In genomic region chr4:94237271-94237670, GRCh38 we compare ENCODE assay signal across 22 cellular contexts.
"Had no signal": no experiment of that assay in that cellular context is flagged by ENCODE, and none has a peak within 500 bp of the region (broad histone marks: within the 10 kb centered on the region; RNA-seq: fewer than 3 reads in every experiment).

No MANE protein-coding gene starts in this region.

- H3K4me1 Mint-ChIP-seq: mesothelial cell of epicardium, naive B cell had no signal

- H3K4me3 Mint-ChIP-seq: mesothelial cell of epicardium, naive B cell had no signal

- H3K9me3 Mint-ChIP-seq: mesothelial cell of epicardium, naive B cell had no signal

- FAIRE-seq: endothelial cell of umbilical vein, keratinocyte had no signal

- DNase-seq: dermis blood vessel endothelial cell; dorsolateral prefrontal cortex; effector CD4-positive, alpha-beta T cell; effector memory CD4-positive, alpha-beta T cell; foreskin keratinocyte; gastrocnemius medialis; glutamatergic neuron; head of caudate nucleus; heart right ventricle; hippocampal formation; left cardiac atrium; left lung; left ventricle myocardium superior; lower lobe of right lung; mesenchymal stem cell; mucosa of descending colon; naive B cell had no signal

- H3K4me1 ChIP-seq: foreskin keratinocyte, gastrocnemius medialis, left lung had no signal

- H3K4me3 ChIP-seq: coronary artery, dorsolateral prefrontal cortex, esophagus muscularis mucosa, gastrocnemius medialis, heart right ventricle, left lung, lower lobe of right lung, mucosa of descending colon had no signal

- H3K9me3 ChIP-seq: esophagus muscularis mucosa, gastrocnemius medialis, heart right ventricle, left lung, lower lobe of right lung, mucosa of descending colon had no signal

- H3K27ac Mint-ChIP-seq: mesothelial cell of epicardium had no signal

- H3K27me3 ChIP-seq: dorsolateral prefrontal cortex, esophagus muscularis mucosa, foreskin keratinocyte, gastrocnemius medialis, heart right ventricle, left lung had no signal

- ATAC-seq: foreskin keratinocyte, gastrocnemius medialis, heart right ventricle, left cardiac atrium, left lung, left ventricle myocardium superior, lower lobe of right lung, mucosa of descending colon had no signal

- H3K27ac ChIP-seq: coronary artery, dorsolateral prefrontal cortex, esophagus muscularis mucosa, foreskin keratinocyte, gastrocnemius medialis, heart right ventricle, left lung, lower lobe of right lung had no signal

- H3K27me3 Mint-ChIP-seq: naive B cell had no signal
